Comparison of ENCODE assay signal across 8 cellular contexts in the genomic region with DNA sequence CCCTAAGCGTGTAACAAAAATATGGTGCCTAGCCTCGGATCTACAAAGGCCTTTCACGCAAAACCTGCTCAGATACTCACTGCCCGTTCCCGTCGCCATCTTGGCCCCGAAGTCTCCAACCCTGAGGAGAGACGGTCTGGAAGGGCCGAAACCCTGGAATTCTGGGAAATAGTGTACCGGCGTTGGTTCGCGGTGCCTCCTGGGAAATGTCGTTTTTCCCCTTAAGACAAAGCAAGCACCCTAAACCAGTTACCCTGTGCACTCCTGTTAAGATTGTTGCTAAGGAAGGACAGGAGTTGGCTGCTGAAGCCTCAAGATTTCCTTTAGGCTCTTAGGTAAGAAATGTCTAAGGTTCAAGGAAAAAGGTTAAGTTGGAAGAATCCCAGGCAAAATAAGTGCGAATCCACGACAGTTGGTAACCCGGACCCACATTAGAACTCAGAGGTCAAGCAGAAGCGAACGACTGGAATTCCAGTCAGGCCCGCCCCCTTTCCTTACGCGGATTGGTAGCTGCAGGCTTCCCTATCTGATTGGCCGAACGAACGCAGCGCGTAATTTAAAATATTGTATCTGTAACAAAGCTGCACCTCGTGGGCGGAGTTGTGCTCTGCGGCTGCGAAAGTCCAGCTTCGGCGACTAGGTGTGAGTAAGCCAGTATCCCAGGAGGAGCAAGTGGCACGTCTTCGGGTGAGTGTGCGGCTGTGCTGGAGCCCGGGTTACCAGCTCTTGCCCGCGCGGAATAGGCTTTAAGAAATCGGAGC. TPM values are rescaled to one million over a fixed set of nuclear protein-coding genes. Genes with fewer than 3 reads are reported as not detected.
DNase-seq lines count a peak whose midpoint lies in the region; ATAC-seq and TF ChIP-seq lines count a peak whose summit lies in the region.

A gene with protein sequence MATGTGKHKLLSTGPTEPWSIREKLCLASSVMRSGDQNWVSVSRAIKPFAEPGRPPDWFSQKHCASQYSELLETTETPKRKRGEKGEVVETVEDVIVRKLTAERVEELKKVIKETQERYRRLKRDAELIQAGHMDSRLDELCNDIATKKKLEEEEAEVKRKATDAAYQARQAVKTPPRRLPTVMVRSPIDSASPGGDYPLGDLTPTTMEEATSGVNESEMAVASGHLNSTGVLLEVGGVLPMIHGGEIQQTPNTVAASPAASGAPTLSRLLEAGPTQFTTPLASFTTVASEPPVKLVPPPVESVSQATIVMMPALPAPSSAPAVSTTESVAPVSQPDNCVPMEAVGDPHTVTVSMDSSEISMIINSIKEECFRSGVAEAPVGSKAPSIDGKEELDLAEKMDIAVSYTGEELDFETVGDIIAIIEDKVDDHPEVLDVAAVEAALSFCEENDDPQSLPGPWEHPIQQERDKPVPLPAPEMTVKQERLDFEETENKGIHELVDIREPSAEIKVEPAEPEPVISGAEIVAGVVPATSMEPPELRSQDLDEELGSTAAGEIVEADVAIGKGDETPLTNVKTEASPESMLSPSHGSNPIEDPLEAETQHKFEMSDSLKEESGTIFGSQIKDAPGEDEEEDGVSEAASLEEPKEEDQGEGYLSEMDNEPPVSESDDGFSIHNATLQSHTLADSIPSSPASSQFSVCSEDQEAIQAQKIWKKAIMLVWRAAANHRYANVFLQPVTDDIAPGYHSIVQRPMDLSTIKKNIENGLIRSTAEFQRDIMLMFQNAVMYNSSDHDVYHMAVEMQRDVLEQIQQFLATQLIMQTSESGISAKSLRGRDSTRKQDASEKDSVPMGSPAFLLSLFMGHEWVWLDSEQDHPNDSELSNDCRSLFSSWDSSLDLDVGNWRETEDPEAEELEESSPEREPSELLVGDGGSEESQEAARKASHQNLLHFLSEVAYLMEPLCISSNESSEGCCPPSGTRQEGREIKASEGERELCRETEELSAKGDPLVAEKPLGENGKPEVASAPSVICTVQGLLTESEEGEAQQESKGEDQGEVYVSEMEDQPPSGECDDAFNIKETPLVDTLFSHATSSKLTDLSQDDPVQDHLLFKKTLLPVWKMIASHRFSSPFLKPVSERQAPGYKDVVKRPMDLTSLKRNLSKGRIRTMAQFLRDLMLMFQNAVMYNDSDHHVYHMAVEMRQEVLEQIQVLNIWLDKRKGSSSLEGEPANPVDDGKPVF (minus strand): TSS at position 115 of the 761 bp plus-strand sequence. CDS start 16 bp downstream, at position 99.
A gene (plus strand): TSS at position 597 of the 761 bp plus-strand sequence. CDS start 569 bp downstream, outside the sequence.

- ATAC-seq in HG02588 (IDR thresholded peaks at IDR 0.05; ENCODE audit: unreplicated experiment), result peak; percentile 84

- H3K36me3 ChIP-seq in SK-N-MC (ENCODE audit: insufficient read depth, low read length), result peaks cover 60% of the 10 kb centered on the region

- H3K27ac ChIP-seq in SK-N-MC (peak within 1 kb of the TSS; percentile 94), temporal lobe (ENCODE audit: low read depth, low read length) (peak within 1 kb of the TSS; percentile 83)

- DNase-seq in GM10248 (ENCODE audit: extremely low spot score) (peak; percentile 93), NCI-H1048 (lab: John Stamatoyannopoulos, UW) (peak; percentile 96), SK-N-MC (ENCODE audit: low read depth, low spot score) (peak; percentile 88), glomerular endothelial cell (ENCODE audit: extremely low read depth, low read depth, low spot score) (peak; percentile 96), occipital lobe (lab: John Stamatoyannopoulos, UW) (peak; percentile 92)
- DNase-seq in activated naive CD4-positive, alpha-beta T cell treated with anti-CD3 and anti-CD28 coated beads, Interleukin-2, amount 50 U/mL, for 16 hours, result peak; percentile 88

- POLR2A ChIA-PET in GM10248 (lab: Yijun Ruan, JAX), result no interaction called here

- peak within 1 kb of the TSS; percentile 87 for H3K4me3 ChIP-seq in SK-N-MC

- H3K9me3 ChIP-seq in SK-N-MC (ENCODE audit: low read depth, low read length), result no peaks in the 10 kb centered on the region

- peak within 1 kb of the TSS; percentile 92 for H3K9ac ChIP-seq in SK-N-MC (ENCODE audit: insufficient read length)

- TF ChIP-seq CTCF in GM10248 (IDR thresholded peaks at IDR 0.05; ENCODE audit: control extremely low read depth, extremely low read depth, low read depth, missing control alignments), result no peak

- CTCF ChIA-PET in GM10248 (lab: Yijun Ruan, JAX), result interaction anchor here (1.0 to 4.8 kb wide), 8 partner anchors 10 to 232 kb away, joined by 3 to 32 read pairs (median 3); a partner anchor contains a TSS

RNA-seq across cellular contexts. Expression of the first gene that starts in this region (rescaled TPM):
- total RNA-seq in glomerular endothelial cell (27.3 and 31.5 TPM in 2 replicates), occipital lobe (47.7 TPM), temporal lobe (44.5 TPM)

RNA-seq across cellular contexts. Expression of the second gene that starts in this region (rescaled TPM):
- total RNA-seq in glomerular endothelial cell (8.2 and 13.6 TPM in 2 replicates), occipital lobe (4.1 TPM), temporal lobe (2.2 TPM)

Comparison
In these comparisons a context has a peak if more than half of its experiments do, and no peak if none do; other contexts are left out.
1. Peak in every context shown above with its lines: DNase-seq, ATAC-seq, H3K4me3 ChIP-seq and H3K27ac ChIP-seq.